In genomic region chr4:82043081-82043808, GRCh38 we compare ENCODE assay signal across 8 cellular contexts.
DNase-seq lines count a peak whose midpoint lies in the region; ATAC-seq, FAIRE-seq and TF ChIP-seq lines count a peak whose summit lies in the region.

No MANE protein-coding gene starts in this region.

- H3K27me3 ChIP-seq in Panc1 (ENCODE audit: control insufficient read depth, insufficient read depth, low read length) = peaks cover 9% of the 10 kb centered on the region
- H3K27me3 ChIP-seq in hepatocyte = peaks cover 39% of the 10 kb centered on the region
- H3K27me3 ChIP-seq in prostate gland (replicated peaks; ENCODE audit: insufficient read depth) = no peaks in the 10 kb centered on the region
- H3K27me3 ChIP-seq in sigmoid colon = peaks cover 0 to 35% (median 4%) of the 10 kb centered on the region in 3 donors

- CTCF ChIA-PET in Panc1 (lab: Charles Lee) = no interaction called here

- H4K20me1 ChIP-seq in hepatocyte (ENCODE audit: insufficient read depth, poor library complexity, severe bottlenecking) = no peaks in the 10 kb centered on the region

- no peak for TF ChIP-seq CTCF in Panc1 (IDR thresholded peaks at IDR 0.05)
- no peak for TF ChIP-seq CTCF in hepatocyte (IDR thresholded peaks at IDR 0.05; ENCODE audit: poor library complexity)
- no peak for TF ChIP-seq CTCF in prostate gland (IDR thresholded peaks at IDR 0.05)
- no peak for TF ChIP-seq CTCF in sigmoid colon (IDR thresholded peaks at IDR 0.05)

- H3K27ac ChIP-seq in Panc1 (ENCODE audit: low read length) (no peak overlapping the region), hepatocyte (peak overlapping the region; percentile 90), prostate gland (no peak overlapping the region), sigmoid colon (no peak overlapping the region)

- intact Hi-C loops in Panc1 (cut with micrococcal nuclease; ENCODE audit: unreplicated experiment) = no loop called here
- intact Hi-C loops in prostate gland (cut with DNase I) = no loop called here
- intact Hi-C loops in sigmoid colon (cut with DNase I) = no loop called here

- H3K79me2 ChIP-seq in hepatocyte = peaks cover 25% of the 10 kb centered on the region

- in situ Hi-C loops in Panc1 (cut with HindIII; ENCODE audit: low pct_unique_long_range_greater_than_20kb, low sequenced_read_pairs) = no loop called here

- no peaks in the 10 kb centered on the region for H3K4me1 ChIP-seq in Panc1 (ENCODE audit: control insufficient read depth, insufficient read depth, low read length)
- peaks cover 9% of the 10 kb centered on the region for H3K4me1 ChIP-seq in hepatocyte (ENCODE audit: insufficient read depth)
- H3K4me1 ChIP-seq in prostate gland (replicated peaks) = no peaks in the 10 kb centered on the region
- peaks cover 0 to 12% (median 11%) of the 10 kb centered on the region in 4 donors for H3K4me1 ChIP-seq in sigmoid colon

- TF ChIP-seq POLR2A in prostate gland (IDR thresholded peaks at IDR 0.05) (no peak), H54 (IDR thresholded peaks at IDR 0.05; ENCODE audit: low read depth, low read length) (no peak), sigmoid colon (IDR thresholded peaks at IDR 0.05) (no peak)

- H3K4me3 ChIP-seq in Panc1 (ENCODE audit: low read depth in 2 of 2, low read length in 2 of 2) (no peak overlapping the region), hepatocyte (peak overlapping the region; percentile 75), prostate gland (peak overlapping the region; percentile 32 to 39), sigmoid colon (peak overlapping the region in 1 of 4 donors; percentile 54)

- H3K36me3 ChIP-seq in Panc1 (ENCODE audit: control insufficient read depth, insufficient read depth, low read length) (no peaks in the 10 kb centered on the region), hepatocyte (replicated peaks; ENCODE audit: insufficient read depth, low read depth) (no peaks in the 10 kb centered on the region), prostate gland (no peaks in the 10 kb centered on the region), sigmoid colon (no peaks in the 10 kb centered on the region)

- H2AFZ ChIP-seq in hepatocyte = peak overlapping the region; percentile 41

- H3K4me2 ChIP-seq in hepatocyte = peak overlapping the region; percentile 98

- WGBS in hepatocyte (ENCODE audit: low lambda C conversion rate, missing lambda C conversion rate) = 1% methylated on average over 12 of the region's 12 CpGs
- 19% methylated on average over 12 of the region's 12 CpGs for WGBS in prostate gland
- WGBS in sigmoid colon, 2 donors = 8 to 26% methylated on average over 12 of the region's 12 CpGs

- ATAC-seq in Panc1 = 0 out of 2 replicates have a peak, but pooled peaks have one; percentile 22
- no peak for ATAC-seq in HG03378 (IDR thresholded peaks at IDR 0.05; ENCODE audit: unreplicated experiment)

- BruUV-seq in Panc1 (replicated peaks; lab: Mats Ljungman, UMichigan) = no TSS peak

- no peaks in the 10 kb centered on the region for H3K9me2 ChIP-seq in hepatocyte (replicated peaks; ENCODE audit: insufficient read depth)

- H3K9me3 ChIP-seq in Panc1 (ENCODE audit: control insufficient read depth, insufficient read depth, low read depth, low read length) (no peaks in the 10 kb centered on the region), hepatocyte (ENCODE audit: low read depth) (no peaks in the 10 kb centered on the region), prostate gland (no peaks in the 10 kb centered on the region), sigmoid colon (no peaks in the 10 kb centered on the region)

- no peak for TF ChIP-seq EP300 in sigmoid colon (IDR thresholded peaks at IDR 0.05)

- no peak for FAIRE-seq in H54 (lab: Jason Lieb, UNC)

- DNase-seq in HT-29 (ENCODE audit: low spot score) (peak; percentile 56), Panc1 (ENCODE audit: low read depth, low spot score) (no peak), hepatocyte (ENCODE audit: low spot score) (peak; percentile 79), prostate gland (ENCODE audit: low spot score) (no peak), H54 (ENCODE audit: insufficient read length, low spot score) (no peak), sigmoid colon (no peak)
- DNase-seq in stimulated activated CD8-positive, alpha-beta memory T cell treated with anti-CD3 and anti-CD28 coated beads, Interleukin-4, amount 100 ng/mL, for 48 hours = no peak

- POLR2A ChIA-PET in Panc1 (lab: Charles Lee) = no interaction called here

Comparison
In these comparisons a context has a peak if more than half of its experiments do, and no peak if none do; other contexts are left out.
1. DNase-seq: peak in HT-29 (single experiment) and hepatocyte (single experiment); none in Panc1 (single experiment), prostate gland (single experiment), stimulated activated CD8-positive, alpha-beta memory T cell treated with anti-CD3 and anti-CD28 coated beads, Interleukin-4, amount 100 ng/mL, for 48 hours (single experiment), H54 (single experiment) and sigmoid colon (single experiment).
2. H3K4me3 ChIP-seq: peak in hepatocyte (single experiment) and prostate gland (2 of 2); none in Panc1 (0 of 2).